Comparison of ENCODE assay signal across 1 cellular context in the genomic region with DNA sequence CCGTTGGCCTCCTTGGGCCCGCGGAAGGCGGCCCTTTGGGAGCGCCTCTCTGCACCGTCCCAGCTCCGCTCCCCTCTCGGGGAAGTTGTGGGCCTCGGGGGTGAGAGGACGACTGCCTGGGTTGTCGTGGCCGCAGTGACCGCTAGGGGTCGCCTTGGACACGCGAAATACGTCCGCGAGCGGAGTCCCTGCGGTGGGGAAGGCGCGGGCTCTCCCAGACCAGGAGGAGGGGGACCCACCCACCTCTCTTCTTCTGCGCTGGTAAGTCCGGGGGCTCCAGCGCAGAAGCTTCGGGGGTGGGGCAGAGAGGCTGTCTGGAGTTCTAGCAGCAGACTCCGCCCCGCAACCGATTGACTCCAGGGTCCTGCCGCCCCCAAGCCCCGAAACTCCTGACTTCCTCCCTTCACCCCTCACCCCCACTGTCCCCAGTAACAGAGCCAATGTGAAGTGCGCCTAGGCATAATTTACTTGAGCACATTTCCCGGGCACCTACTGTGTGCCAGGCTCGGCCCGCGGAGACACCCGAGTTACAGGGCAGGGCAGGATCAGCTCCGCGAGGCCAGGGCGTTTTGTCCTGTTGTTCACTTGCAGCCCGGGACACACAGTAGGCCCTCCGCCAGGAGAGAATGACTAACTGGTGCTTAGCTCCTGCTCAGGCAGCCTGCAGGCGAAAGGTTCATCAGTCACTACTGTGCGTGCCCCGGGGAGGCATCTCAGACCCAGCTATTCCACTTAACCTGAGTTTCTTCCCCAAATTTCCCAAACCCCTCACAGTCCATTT.
TF ChIP-seq lines count a peak whose summit lies in the region.

No MANE protein-coding gene starts in this region.

TF ChIP-seq in HEK293, 187 proteins besides CTCF, POLR2A, EP300 and RAD21 (continued from another document):
- TF ChIP-seq ZNF211 (tag by site-specific recombination; IDR thresholded peaks at IDR 0.05; ENCODE audit: low read depth) (no peak), ZNF37A (tag by site-specific recombination; IDR thresholded peaks at IDR 0.05) (no peak), ZNF585B (tag by site-specific recombination; IDR thresholded peaks at IDR 0.05) (no peak), ZNF488 (tag by site-specific recombination; IDR thresholded peaks at IDR 0.05) (no peak), ZNF48 (tag by site-specific recombination; IDR thresholded peaks at IDR 0.05) (no peak), FEZF1 (tag by site-specific recombination; IDR thresholded peaks at IDR 0.05) (no peak), PRDM4 (tag by site-specific recombination; IDR thresholded peaks at IDR 0.05) (no peak), ZNF610 (tag by site-specific recombination; IDR thresholded peaks at IDR 0.05; ENCODE audit: borderline replicate concordance) (no peak; the same call in 1 of the 2 replicates)
TF ChIP-seq in HEK293: peak in this region for 11.
